9 cellular contexts compared by ENCODE assay signal in genomic region chr16:89248196-89249005, GRCh38. TPM values are rescaled to one million over a fixed set of nuclear protein-coding genes. Genes with fewer than 3 reads are reported as not detected.
DNase-seq lines count a peak whose midpoint lies in the region; ATAC-seq, FAIRE-seq and TF ChIP-seq lines count a peak whose summit lies in the region.
"Had no signal": no experiment of that assay in that cellular context is flagged by ENCODE, and none has a peak within 500 bp of the region (broad histone marks: within the 10 kb centered on the region; RNA-seq: fewer than 3 reads in every experiment).

No MANE protein-coding gene starts in this region.

- H3K27ac ChIP-seq in BLaER1 treated with 17β-estradiol and CSF1 and Interleukin-3, amounts not matched to agents 10 nM and 100 nM: no peak overlapping the region
- no peak overlapping the region for H3K27ac ChIP-seq in KMS-11
- H3K27ac ChIP-seq in endothelial cell of umbilical vein (ENCODE audit: insufficient read depth, low read depth, low read length): no peak overlapping the region
- no peak overlapping the region for H3K27ac ChIP-seq in neuronal stem cell (replicated peaks; ENCODE audit: low read length)

- CTCF ChIA-PET in endothelial cell of umbilical vein (lab: Charles Lee): interaction anchor here (1.2 to 1.3 kb wide), 2 partner anchors 31 to 260 kb away, joined by 3 read pairs; partner anchors contain the start of genes SPG7 and ZNF778

- H3K4me1 ChIP-seq in BLaER1 treated with 17β-estradiol and CSF1 and Interleukin-3, amounts not matched to agents 10 nM and 100 nM: peaks cover 5 to 18% (median 6%) of the 10 kb centered on the region in 10 experiments; a peak in 18 of 20 replicates
- H3K4me1 ChIP-seq in KMS-11 (ENCODE audit: low read depth, poor library complexity, severe bottlenecking): no peaks in the 10 kb centered on the region
- no peaks in the 10 kb centered on the region for H3K4me1 ChIP-seq in endothelial cell of umbilical vein (ENCODE audit: control insufficient read depth, extremely low read depth, insufficient read depth, low read length)
- H3K4me1 ChIP-seq in neuronal stem cell (ENCODE audit: control insufficient read depth in 2 of 2, insufficient read depth in 1 of 2, low read depth in 1 of 2, low read length in 2 of 2): no peaks in the 10 kb centered on the region

- H2BK120ac ChIP-seq in neuronal stem cell (ENCODE audit: low read depth, low read length): no peak overlapping the region

- H3K9me1 ChIP-seq in endothelial cell of umbilical vein (replicated peaks; ENCODE audit: control insufficient read depth, extremely low read depth, insufficient read depth, low read length): no peaks in the 10 kb centered on the region

- H3K14ac ChIP-seq in neuronal stem cell (ENCODE audit: low read length): no peak overlapping the region

- H3K23ac ChIP-seq in neuronal stem cell (ENCODE audit: low read depth, low read length, poor library complexity): no peak overlapping the region

- no peaks in the 10 kb centered on the region for H4K20me1 ChIP-seq in BLaER1 treated with 17β-estradiol and CSF1 and Interleukin-3, amounts not matched to agents 10 nM and 100 nM
- H4K20me1 ChIP-seq in KMS-11 (ENCODE audit: insufficient read depth) (no peaks in the 10 kb centered on the region), endothelial cell of umbilical vein (replicated peaks; ENCODE audit: control insufficient read depth, extremely low read depth, insufficient read depth, low read length) (no peaks in the 10 kb centered on the region)

- BruUV-seq in endothelial cell of umbilical vein (replicated peaks; lab: Mats Ljungman, UMichigan): no TSS peak

- no peak for FAIRE-seq in endothelial cell of umbilical vein (lab: Jason Lieb, UNC)

- no peak overlapping the region for H4K8ac ChIP-seq in neuronal stem cell (ENCODE audit: low read depth, low read length)

- POLR2A ChIA-PET in endothelial cell of umbilical vein (lab: Charles Lee): no interaction called here

- peaks cover 0 to 4% (median 0%) of the 10 kb centered on the region in 11 experiments; a peak in 1 of 22 replicates for H3K27me3 ChIP-seq in BLaER1 treated with 17β-estradiol and CSF1 and Interleukin-3, amounts not matched to agents 10 nM and 100 nM
- H3K27me3 ChIP-seq in KMS-11 (ENCODE audit: insufficient read depth, low read depth) (no peaks in the 10 kb centered on the region), endothelial cell of umbilical vein (ENCODE audit: control insufficient read depth in 2 of 2, insufficient read depth in 2 of 2, low read length in 2 of 2) (no peaks in the 10 kb centered on the region), neuronal stem cell (ENCODE audit: control insufficient read depth in 3 of 3, insufficient read depth in 3 of 3, low read depth in 1 of 3, low read length in 3 of 3) (peaks cover 0 to 3% (median 0%) of the 10 kb centered on the region in 3 experiments)

- H3K4ac ChIP-seq in neuronal stem cell (ENCODE audit: low read length): no peak overlapping the region

- peaks cover 1% of the 10 kb centered on the region for H3K79me1 ChIP-seq in neuronal stem cell (ENCODE audit: low read depth, low read length)

- no peak for TF ChIP-seq CTCF in KMS-11 (conservative IDR thresholded peaks at IDR 0.05; ENCODE audit: low read depth, low read length)
- TF ChIP-seq CTCF in endothelial cell of umbilical vein (IDR thresholded peaks at IDR 0.05; ENCODE audit: extremely low read depth in 1 of 2, insufficient read depth in 1 of 2, low read depth in 1 of 2, low read length in 2 of 2): no peak

- H3K4me2 ChIP-seq in BLaER1 treated with 17β-estradiol and CSF1 and Interleukin-3, amounts not matched to agents 10 nM and 100 nM: peak overlapping the region; percentile 58 to 81 (median 71); a peak in 21 of 22 replicates
- no peak overlapping the region for H3K4me2 ChIP-seq in KMS-11
- H3K4me2 ChIP-seq in endothelial cell of umbilical vein (ENCODE audit: insufficient read depth, low read length): no peak overlapping the region
- peak overlapping the region; percentile 57 for H3K4me2 ChIP-seq in neuronal stem cell (ENCODE audit: insufficient read depth, low read length, poor library complexity, severe bottlenecking)

- H2AK5ac ChIP-seq in neuronal stem cell (ENCODE audit: low read depth, low read length): peak overlapping the region; percentile 56

- H3K4me3 ChIP-seq in BLaER1 treated with 17β-estradiol and CSF1 and Interleukin-3, amounts not matched to agents 10 nM and 100 nM: peak overlapping the region; percentile 52 to 69 (median 60); a peak in 14 of 20 replicates
- H3K4me3 ChIP-seq in KMS-11 (IDR thresholded peaks at IDR 0.05; ENCODE audit: insufficient read depth, low read depth, low read length) (no peak overlapping the region), endothelial cell of umbilical vein (replicated peaks in 1 of 3; ENCODE audit: insufficient read depth in 1 of 3, low read depth in 1 of 3, low read length in 3 of 3) (no peak overlapping the region), neuronal stem cell (ENCODE audit: low read length in 2 of 2) (peak overlapping the region; percentile 54 to 84)

- H2AFZ ChIP-seq in KMS-11 (ENCODE audit: low read depth) (peak overlapping the region; percentile 44; the same call in 1 of the 2 replicates), endothelial cell of umbilical vein (ENCODE audit: low read depth, low read length) (peak overlapping the region; percentile 68), neuronal stem cell (ENCODE audit: low read length) (peak overlapping the region; percentile 97)

- H2BK15ac ChIP-seq in neuronal stem cell (ENCODE audit: low read length): no peak overlapping the region

- WGBS in neuronal stem cell (ENCODE audit: extremely low coverage in 2 of 2, insufficient read length in 2 of 2, insufficient replicate concordance in 1 of 2), 2 donors: no CpG with 5 or more reads among the region's 71 CpGs

- intact Hi-C loops in endothelial cell of umbilical vein (cut with micrococcal nuclease): no loop called here

- H2BK12ac ChIP-seq in neuronal stem cell (ENCODE audit: low read length): no peak overlapping the region

- no peak for ATAC-seq in HG03432 (IDR thresholded peaks at IDR 0.05; ENCODE audit: unreplicated experiment)

- peaks cover 27 to 35% (median 30%) of the 10 kb centered on the region in 11 experiments for H3K9me3 ChIP-seq in BLaER1 treated with 17β-estradiol and CSF1 and Interleukin-3, amounts not matched to agents 10 nM and 100 nM (replicated peaks in 1 of 11)
- H3K9me3 ChIP-seq in endothelial cell of umbilical vein (replicated peaks; ENCODE audit: control insufficient read depth, insufficient read depth, low read length) (no peaks in the 10 kb centered on the region), neuronal stem cell (replicated peaks in 1 of 2; ENCODE audit: control insufficient read depth in 2 of 2, insufficient read depth in 1 of 2, low read depth in 1 of 2, low read length in 2 of 2) (peaks cover 2 to 6% of the 10 kb centered on the region in 2 donors)

- H3K79me2 ChIP-seq in KMS-11 (ENCODE audit: insufficient read depth, low read depth) (no peaks in the 10 kb centered on the region), endothelial cell of umbilical vein (ENCODE audit: control insufficient read depth, insufficient read depth, low read length) (no peaks in the 10 kb centered on the region)

- no peak overlapping the region for H4K91ac ChIP-seq in neuronal stem cell (ENCODE audit: low read depth, low read length, poor library complexity)

- H3K9ac ChIP-seq in BLaER1 treated with 17β-estradiol and CSF1 and Interleukin-3, amounts not matched to agents 10 nM and 100 nM: peak overlapping the region in 2 of 11 experiments; percentile 55 to 66; a peak in 4 of 22 replicates
- H3K9ac ChIP-seq in KMS-11: no peak overlapping the region
- no peak overlapping the region for H3K9ac ChIP-seq in endothelial cell of umbilical vein (replicated peaks; ENCODE audit: extremely low read depth, insufficient read depth, low read length)
- no peak overlapping the region for H3K9ac ChIP-seq in neuronal stem cell (ENCODE audit: low read depth, low read length, poor library complexity)

- dilution Hi-C loops in endothelial cell of umbilical vein (cut with MboI; ENCODE audit: extremely low pct_ligation_motif_present, low sequenced_read_pairs): no loop called here

- peaks cover 0 to 7% (median 0%) of the 10 kb centered on the region in 11 experiments; a peak in 2 of 22 replicates for H3K36me3 ChIP-seq in BLaER1 treated with 17β-estradiol and CSF1 and Interleukin-3, amounts not matched to agents 10 nM and 100 nM
- H3K36me3 ChIP-seq in KMS-11 (ENCODE audit: insufficient read depth) (no peaks in the 10 kb centered on the region), endothelial cell of umbilical vein (ENCODE audit: control insufficient read depth in 2 of 2, extremely low read depth in 1 of 2, insufficient read depth in 2 of 2, low read length in 2 of 2) (no peaks in the 10 kb centered on the region), neuronal stem cell (replicated peaks in 1 of 2; ENCODE audit: control insufficient read depth in 2 of 2, insufficient read depth in 2 of 2, low read length in 2 of 2) (no peaks in the 10 kb centered on the region)

- no peak overlapping the region for H3K18ac ChIP-seq in neuronal stem cell (ENCODE audit: low read length)

- no peak overlapping the region for H2BK5ac ChIP-seq in neuronal stem cell (ENCODE audit: low read length)

- TF ChIP-seq POLR2A in endothelial cell of umbilical vein (IDR thresholded peaks at IDR 0.05; ENCODE audit: low read depth, low read length): no peak

- DNase-seq in endothelial cell of umbilical vein (ENCODE audit: low read depth, low spot score) (no peak), neuronal stem cell (ENCODE audit: low spot score) (no peak), AG08396 (ENCODE audit: low spot score) (no peak), superior temporal gyrus (ENCODE audit: extremely low spot score) (no peak), activated gamma-delta T cell treated with Interleukin-2 at 50 U/mL for 16 hours (no peak)
- DNase-seq: NCI-H524 treated with DMSO at 0.1 percent for 48 hours had no signal

RNA-seq across cellular contexts. Expression of gene ZNF778, which starts 30.9 kb away (rescaled TPM):
- 7.1 and 10.9 TPM in 2 replicates for total RNA-seq in endothelial cell of umbilical vein
- 3.8 and 4.8 TPM in 2 replicates for polyA plus RNA-seq in endothelial cell of umbilical vein
- 3.6 and 3.7 TPM in 2 replicates for polyA plus RNA-seq in endothelial cell of umbilical vein (2011; cell fraction: cytosol; rRNA removed)
- polyA plus RNA-seq in endothelial cell of umbilical vein (2011; cell fraction: nucleus; rRNA removed): 10.3 and 15.6 TPM in 2 replicates
- polyA plus RNA-seq in endothelial cell of umbilical vein (2012): 5.0 and 9.2 TPM in 2 replicates
- polyA minus RNA-seq in endothelial cell of umbilical vein: 9.7 and 19.6 TPM in 2 replicates
- 16.4 TPM for polyA minus RNA-seq in endothelial cell of umbilical vein (2011; cell fraction: cytosol; rRNA and poly(A)+ RNA removed)
- 4.4 and 8.0 TPM in 2 replicates for polyA minus RNA-seq in endothelial cell of umbilical vein (2011; cell fraction: nucleus; rRNA and poly(A)+ RNA removed)
- 7.7 TPM for polyA plus RNA-seq in neuronal stem cell (2013, experiment 1 of 2)
- polyA plus RNA-seq in neuronal stem cell (2013, experiment 2 of 2): 8.7 TPM

RNA-seq across cellular contexts. Expression of gene SLC22A31, which starts 48.1 kb away (rescaled TPM):
- not detected in 2 replicates for total RNA-seq in endothelial cell of umbilical vein
- polyA plus RNA-seq in endothelial cell of umbilical vein: 0.75 and 1.0 TPM in 2 replicates
- 0.23 and 0.47 TPM in 2 replicates for polyA plus RNA-seq in endothelial cell of umbilical vein (2011; cell fraction: cytosol; rRNA removed)
- 7.2 and 7.3 TPM in 2 replicates for polyA plus RNA-seq in endothelial cell of umbilical vein (2011; cell fraction: nucleus; rRNA removed)
- 0.37 and 1.1 TPM in 2 replicates for polyA plus RNA-seq in endothelial cell of umbilical vein (2012)
- 0.19 and 0.38 TPM in 2 replicates for polyA minus RNA-seq in endothelial cell of umbilical vein
- not detected for polyA minus RNA-seq in endothelial cell of umbilical vein (2011; cell fraction: cytosol; rRNA and poly(A)+ RNA removed)
- 0.72 and 0.96 TPM in 2 replicates for polyA minus RNA-seq in endothelial cell of umbilical vein (2011; cell fraction: nucleus; rRNA and poly(A)+ RNA removed)
- polyA plus RNA-seq in neuronal stem cell (2013, experiment 1 of 2): 0.67 TPM
- polyA plus RNA-seq in neuronal stem cell (2013, experiment 2 of 2): 0.97 TPM

Comparison
In these comparisons a context has a peak if more than half of its experiments do, and no peak if none do; other contexts are left out.
1. H3K4me2 ChIP-seq: peak in BLaER1 treated with 17β-estradiol and CSF1 and Interleukin-3, amounts not matched to agents 10 nM and 100 nM (11 of 11) and neuronal stem cell (single experiment); none in KMS-11 (single experiment) and endothelial cell of umbilical vein (single experiment).
2. H3K4me3 ChIP-seq: peak in BLaER1 treated with 17β-estradiol and CSF1 and Interleukin-3, amounts not matched to agents 10 nM and 100 nM (10 of 10) and neuronal stem cell (2 of 2); none in KMS-11 (single experiment) and endothelial cell of umbilical vein (0 of 3).
3. H2AFZ ChIP-seq: peak in every context shown above with its lines; median percentile 97 in neuronal stem cell; 68 in endothelial cell of umbilical vein; 44 in KMS-11.